ENCODE assay signal across 18 cellular contexts in the genomic region with DNA sequence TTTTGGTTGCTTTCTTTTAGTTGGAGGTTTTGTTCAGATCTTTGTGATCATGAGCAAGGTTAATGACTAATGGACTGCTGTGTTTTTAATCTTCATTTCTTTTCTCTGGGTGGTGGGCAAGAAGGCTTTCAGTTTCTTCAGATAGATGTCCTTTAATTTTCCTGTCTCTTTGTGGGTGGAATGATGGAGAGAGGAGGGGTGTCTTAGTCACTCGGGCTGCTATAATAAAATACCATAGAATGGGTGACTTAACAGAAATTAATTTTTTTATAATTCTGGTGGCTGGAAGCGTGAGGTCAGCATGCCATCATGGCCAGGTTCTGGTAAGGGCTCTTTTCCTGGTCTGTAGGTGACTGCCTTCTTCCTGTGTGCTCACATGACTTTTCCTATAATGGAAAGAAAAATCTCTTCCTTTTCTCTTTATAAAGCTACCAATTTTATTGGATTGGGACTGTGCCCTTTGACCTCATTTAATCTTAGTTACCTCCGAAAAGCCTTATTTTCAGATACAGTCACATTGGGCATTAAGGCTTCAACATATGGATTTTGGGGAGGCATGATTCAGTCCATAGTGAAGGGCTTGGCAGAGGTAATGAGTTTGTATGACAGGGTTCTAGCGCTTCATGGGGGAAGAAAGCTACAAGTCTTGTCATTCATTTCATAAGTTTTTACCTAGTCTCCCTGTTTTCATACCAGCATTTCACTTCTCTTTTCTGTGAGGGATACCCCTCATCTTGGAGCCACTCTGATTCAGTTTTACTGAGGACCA. TPM values are rescaled to one million over a fixed set of nuclear protein-coding genes. Genes with fewer than 3 reads are reported as not detected.
A peak's percentile ranks its signal among the peaks of the same experiment; 100 is the strongest.
DNase-seq lines count a peak whose midpoint lies in the region; FAIRE-seq and TF ChIP-seq lines count a peak whose summit lies in the region.
"Had no signal": no experiment of that assay in that cellular context is flagged by ENCODE, and none has a peak within 500 bp of the region (broad histone marks: within the 10 kb centered on the region; RNA-seq: fewer than 3 reads in every experiment).

No MANE protein-coding gene starts in this region.

- no peaks in the 10 kb centered on the region for H3K9me3 ChIP-seq in astrocyte (ENCODE audit: insufficient read depth, low read depth, low read length)
- no peaks in the 10 kb centered on the region for H3K9me3 ChIP-seq in MG63
- H3K9me3 ChIP-seq: ascending aorta, tibial nerve had no signal

- no peak overlapping the region for H3K9ac ChIP-seq in astrocyte (ENCODE audit: low read length)

- H3K27me3 Mint-ChIP-seq in HFFc6 (ENCODE audit: insufficient read depth) (no peaks in the 10 kb centered on the region; the same call in 1 of the 2 replicates), astrocyte (ENCODE audit: low read depth, unreplicated experiment) (no peaks in the 10 kb centered on the region), nephron progenitor cell (ENCODE audit: low read depth, poor library complexity) (no peaks in the 10 kb centered on the region)

- FAIRE-seq in astrocyte (lab: Jason Lieb, UNC), result no peak
- FAIRE-seq: frontal cortex, GM12892, H54, keratinocyte had no signal

- TF ChIP-seq CTCF in HFFc6 (IDR thresholded peaks at IDR 0.05) (no peak), astrocyte (IDR thresholded peaks at IDR 0.05; ENCODE audit: insufficient read depth, low read depth, low read length) (no peak), nephron progenitor cell (IDR thresholded peaks at IDR 0.05) (no peak)

- H3K4me1 Mint-ChIP-seq in HFFc6 (ENCODE audit: low read depth) (peaks cover 42% of the 10 kb centered on the region), astrocyte (ENCODE audit: low read depth, unreplicated experiment) (peaks cover 15% of the 10 kb centered on the region), nephron progenitor cell (peaks cover 43% of the 10 kb centered on the region)

- peaks cover 12% of the 10 kb centered on the region for H3K4me1 ChIP-seq in astrocyte (ENCODE audit: insufficient read depth, low read length)

- peak overlapping the region; percentile 51 for H3K27ac Mint-ChIP-seq in HFFc6
- no peak overlapping the region for H3K27ac Mint-ChIP-seq in astrocyte (ENCODE audit: unreplicated experiment)
- H3K27ac Mint-ChIP-seq in nephron progenitor cell, result peak overlapping the region; percentile 11

- peaks cover 10% of the 10 kb centered on the region for H3K36me3 Mint-ChIP-seq in HFFc6 (ENCODE audit: low read depth)
- peaks cover 4% of the 10 kb centered on the region for H3K36me3 Mint-ChIP-seq in astrocyte (ENCODE audit: low read depth, unreplicated experiment)
- H3K36me3 Mint-ChIP-seq in nephron progenitor cell (ENCODE audit: low read depth), result peaks cover 66% of the 10 kb centered on the region

- H3K9me3 Mint-ChIP-seq in HFFc6 (no peaks in the 10 kb centered on the region), astrocyte (ENCODE audit: unreplicated experiment) (no peaks in the 10 kb centered on the region), nephron progenitor cell (peaks cover 9% of the 10 kb centered on the region)

- H3K27ac ChIP-seq in astrocyte (ENCODE audit: low read depth, low read length), result no peak overlapping the region
- H3K27ac ChIP-seq: 22Rv1, tibial nerve had no signal

- H3K79me2 ChIP-seq in astrocyte (ENCODE audit: insufficient read depth, low read length), result peaks cover 96% of the 10 kb centered on the region

- H4K20me1 ChIP-seq in astrocyte (ENCODE audit: insufficient read depth, low read length), result peaks cover 37% of the 10 kb centered on the region

- no peak overlapping the region for H2AFZ ChIP-seq in astrocyte (ENCODE audit: low read depth, low read length)

- peak overlapping the region; percentile 1; the same call in 1 of the 2 replicates for H3K4me3 Mint-ChIP-seq in HFFc6
- H3K4me3 Mint-ChIP-seq in astrocyte (ENCODE audit: unreplicated experiment), result no peak overlapping the region
- no peak overlapping the region for H3K4me3 Mint-ChIP-seq in nephron progenitor cell

- H3K4me3 ChIP-seq in astrocyte (ENCODE audit: insufficient read depth, low read depth, low read length), result no peak overlapping the region
- no peak overlapping the region for H3K4me3 ChIP-seq in MG63
- H3K4me3 ChIP-seq: ascending aorta, skin epidermis, tibial nerve had no signal

- DNase-seq in DMS53 (lab: John Stamatoyannopoulos, UW) (peak; percentile 12), DMS53 treated with DMSO at 0.1 percent for 48 hours (lab: John Stamatoyannopoulos, UW; ENCODE audit: unreplicated experiment) (no peak), HFFc6 (peak; percentile 6), astrocyte (ENCODE audit: low read depth) (peak; percentile 41), nephron progenitor cell (no peak), MG63 (no peak), iPS-NIHi7 (ENCODE audit: extremely low spot score) (no peak), cerebellar cortex (ENCODE audit: low spot score) (no peak)
- DNase-seq: NCI-H1092 treated with DMSO at 0.1 percent for 48 hours, NCI-H226 had no signal

- H3K4me2 ChIP-seq in astrocyte (ENCODE audit: low read length), result peak overlapping the region; percentile 38

- no peaks in the 10 kb centered on the region for H3K36me3 ChIP-seq in astrocyte (ENCODE audit: insufficient read depth, low read length)
- peaks cover 4% of the 10 kb centered on the region; the same call in 1 of the 2 replicates for H3K36me3 ChIP-seq in MG63
- H3K36me3 ChIP-seq: tibial nerve had no signal

- no peaks in the 10 kb centered on the region for H3K27me3 ChIP-seq in astrocyte (ENCODE audit: insufficient read depth, low read length)
- H3K27me3 ChIP-seq in MG63, result no peaks in the 10 kb centered on the region
- H3K27me3 ChIP-seq: ascending aorta, tibial nerve had no signal

RNA-seq across cellular contexts. Expression of gene RSBN1L, which starts 6.4 kb away (rescaled TPM):
- total RNA-seq in HFFc6 (2021; fragmentation: NEBNext Ultra II Directional; extraction: Animal tissue kit (Norgen Biotek cat#: 25700)), result 10 to 100 TPM; 11.2 to 14.0 (median 12.9) TPM
- total RNA-seq in astrocyte, result 11.4 and 12.6 TPM in 2 replicates
- total RNA-seq in MG63 (2014; rRNA removed; shearing (Covaris generic); ENCODE audit: low replicate concordance), result 11.2 and 19.1 TPM in 2 replicates

Comparison
In these comparisons a context has a peak if more than half of its experiments do, and no peak if none do; other contexts are left out.
1. DNase-seq: peak in DMS53 (single experiment), HFFc6 (single experiment) and astrocyte (single experiment); none in DMS53 treated with DMSO at 0.1 percent for 48 hours (single experiment), nephron progenitor cell (single experiment), MG63 (single experiment), iPS-NIHi7 (single experiment) and cerebellar cortex (single experiment).